In genomic region chr5:172453986-172454354, GRCh38 we compare ENCODE assay signal across 7 cellular contexts. TPM values are rescaled to one million over a fixed set of nuclear protein-coding genes. Genes with fewer than 3 reads are reported as not detected.
DNase-seq lines count a peak whose midpoint lies in the region; ATAC-seq and TF ChIP-seq lines count a peak whose summit lies in the region.

No MANE protein-coding gene starts in this region.

- H3K36me3 ChIP-seq in right lobe of liver (no peaks in the 10 kb centered on the region), thymus (ENCODE audit: control insufficient read depth, insufficient read depth) (no peaks in the 10 kb centered on the region)

- H3K4me1 ChIP-seq in right lobe of liver (no peaks in the 10 kb centered on the region), thymus (ENCODE audit: control insufficient read depth, insufficient read depth, low read length) (peaks cover 4% of the 10 kb centered on the region)

- H3K9me3 ChIP-seq in right lobe of liver = no peaks in the 10 kb centered on the region
- H3K9me3 ChIP-seq in thymus (ENCODE audit: control insufficient read depth) = no peaks in the 10 kb centered on the region

- ATAC-seq in right lobe of liver = peak; percentile 27 to 39 (median 32)
- no peak for ATAC-seq in GM21526 (IDR thresholded peaks at IDR 0.05; ENCODE audit: low FRiP score, unreplicated experiment)

- TF ChIP-seq CTCF in GM12865 (IDR thresholded peaks at IDR 0.05; ENCODE audit: insufficient read depth, low read depth, low read length, missing control alignments) = no peak
- TF ChIP-seq CTCF in right lobe of liver (IDR thresholded peaks at IDR 0.05) = no peak

- H3K4me3 ChIP-seq in GM12865 (ENCODE audit: low read depth, low read length) = peak overlapping the region; percentile 10
- peak overlapping the region; percentile 76 to 81 (median 80) for H3K4me3 ChIP-seq in right lobe of liver
- peak overlapping the region; percentile 65 for H3K4me3 ChIP-seq in thymus (ENCODE audit: low read length)

- H3K27me3 ChIP-seq in right lobe of liver (no peaks in the 10 kb centered on the region), thymus (ENCODE audit: control insufficient read depth, insufficient read depth) (peaks cover 16% of the 10 kb centered on the region)

- DNase-seq in GM12865 (ENCODE audit: low read depth) (no peak), NCI-H345 (lab: John Stamatoyannopoulos, UW) (peak; percentile 49), right lobe of liver (peak in 1 of 3 donors; percentile 62), GF-D8 (lab: John Stamatoyannopoulos, UW) (no peak)

- no peak for TF ChIP-seq POLR2A in right lobe of liver (IDR thresholded peaks at IDR 0.05)

- WGBS in right lobe of liver (ENCODE audit: insufficient coverage, low coverage, low lambda C conversion rate, missing lambda C conversion rate) = 3% methylated on average over 8 of the region's 34 CpGs
- under 1% methylated on average over 33 of the region's 34 CpGs for WGBS in thymus

- intact Hi-C loops in right lobe of liver (cut with DNase I) = no loop called here

- peak overlapping the region; percentile 73 for H3K27ac ChIP-seq in cingulate gyrus (ENCODE audit: low read depth, low read length)
- H3K27ac ChIP-seq in right lobe of liver = peak overlapping the region in 1 of 3 donors; percentile 62
- H3K27ac ChIP-seq in thymus (ENCODE audit: low read depth) = peak overlapping the region; percentile 71

RNA-seq across cellular contexts. Expression of gene SH3PXD2B, which starts 0.4 kb away (rescaled TPM):
- 1 to 10 TPM; 2.5 to 6.8 (median 5.2) TPM for total RNA-seq in right lobe of liver
- 7.3 TPM for polyA plus RNA-seq in thymus

Comparison
In these comparisons a context has a peak if more than half of its experiments do, and no peak if none do; other contexts are left out.
1. H3K4me3 ChIP-seq: peak in every context shown above with its lines; median percentile 80 in right lobe of liver; 65 in thymus; 10 in GM12865.